ENCODE assay signal across 29 cellular contexts in genomic region chr10:132735923-132736391, GRCh38. TPM values are rescaled to one million over a fixed set of nuclear protein-coding genes. Genes with fewer than 3 reads are reported as not detected.
A peak's percentile ranks its signal among the peaks of the same experiment; 100 is the strongest.
DNase-seq lines count a peak whose midpoint lies in the region; TF ChIP-seq lines count a peak whose summit lies in the region.
"Had no signal": no experiment of that assay in that cellular context is flagged by ENCODE, and none has a peak within 500 bp of the region (broad histone marks: within the 10 kb centered on the region; RNA-seq: fewer than 3 reads in every experiment).

No MANE protein-coding gene starts in this region.

- no peaks in the 10 kb centered on the region for H3K27me3 ChIP-seq in BLaER1

- DNase-seq in NCI-H69 (lab: John Stamatoyannopoulos, UW), result peak; percentile 7
- DNase-seq in globus pallidus (ENCODE audit: low spot score), result peak; percentile 93
- DNase-seq in pons (ENCODE audit: low spot score), result peak; percentile 88
- DNase-seq in NCI-H1092 treated with DMSO at 0.1 percent for 48 hours (lab: John Stamatoyannopoulos, UW), result no peak
- no peak for DNase-seq in activated naive CD4-positive, alpha-beta T cell treated with anti-CD3 and anti-CD28 coated beads for 36 hours
- DNase-seq in HEK293T (ENCODE audit: extremely low spot score), result no peak
- DNase-seq in NCI-H1436 treated with DMSO at 0.1 percent for 48 hours (lab: John Stamatoyannopoulos, UW), result no peak
- DNase-seq: activated CD4-positive, alpha-beta T cell treated with anti-CD3 and anti-CD28 coated beads, Interleukin-2, amount 50 U/mL, for 4 hours; activated CD8-positive, alpha-beta memory T cell treated with anti-CD3 and anti-CD28 coated beads, Interleukin-2, amount 50 U/mL, for 48 hours; activated naive CD8-positive, alpha-beta T cell treated with anti-CD3 and anti-CD28 coated beads for 36 hours; effector memory CD4-positive, alpha-beta T cell; islet precursor cell; Kasumi-1; mucosa of descending colon; NCI-H187 treated with DMSO at 0.1 percent for 48 hours; PC-9; Right ventricle myocardium superior; T1000 had no signal

- intact Hi-C loops in activated naive CD4-positive, alpha-beta T cell treated with anti-CD3 and anti-CD28 coated beads for 36 hours (cut with micrococcal nuclease), result no loop called here

- H3K27ac Mint-ChIP-seq in activated naive CD4-positive, alpha-beta T cell treated with anti-CD3 and anti-CD28 coated beads for 36 hours, result no peak overlapping the region
- H3K27ac Mint-ChIP-seq: activated naive CD8-positive, alpha-beta T cell treated with anti-CD3 and anti-CD28 coated beads for 36 hours; activated T-helper 17 cell treated with anti-CD3 and anti-CD28 coated beads, Interleukin-2, amount 50 U/mL, for 72 hours had no signal

- H3K9ac ChIP-seq in BLaER1, result peak overlapping the region; percentile 26; the same call in 1 of the 2 replicates

- H4K20me1 ChIP-seq in BLaER1, result peaks cover 61% of the 10 kb centered on the region

- H3K36me3 ChIP-seq in BLaER1, result no peaks in the 10 kb centered on the region; the same call in 1 of the 2 replicates

- H3K9me3 Mint-ChIP-seq in activated naive CD4-positive, alpha-beta T cell treated with anti-CD3 and anti-CD28 coated beads for 36 hours, result no peaks in the 10 kb centered on the region
- H3K9me3 Mint-ChIP-seq: activated naive CD8-positive, alpha-beta T cell treated with anti-CD3 and anti-CD28 coated beads for 36 hours; activated T-helper 17 cell treated with anti-CD3 and anti-CD28 coated beads, Interleukin-2, amount 50 U/mL, for 72 hours; neural crest cell had no signal

- H3K27ac ChIP-seq in BLaER1, result peak overlapping the region; percentile 76
- H3K27ac ChIP-seq: C4-2B, HL-60, PC-9, prostate gland had no signal

- H3K4me1 Mint-ChIP-seq in activated naive CD4-positive, alpha-beta T cell treated with anti-CD3 and anti-CD28 coated beads for 36 hours (ENCODE audit: low read depth), result no peaks in the 10 kb centered on the region
- H3K4me1 Mint-ChIP-seq: activated naive CD8-positive, alpha-beta T cell treated with anti-CD3 and anti-CD28 coated beads for 36 hours; activated T-helper 17 cell treated with anti-CD3 and anti-CD28 coated beads, Interleukin-2, amount 50 U/mL, for 72 hours; neural crest cell had no signal

- H3K4me3 Mint-ChIP-seq in activated naive CD4-positive, alpha-beta T cell treated with anti-CD3 and anti-CD28 coated beads for 36 hours, result no peak overlapping the region
- H3K4me3 Mint-ChIP-seq: activated naive CD8-positive, alpha-beta T cell treated with anti-CD3 and anti-CD28 coated beads for 36 hours; activated T-helper 17 cell treated with anti-CD3 and anti-CD28 coated beads, Interleukin-2, amount 50 U/mL, for 72 hours; neural crest cell had no signal

- H3K9me3 ChIP-seq in BLaER1, result no peaks in the 10 kb centered on the region
- H3K9me3 ChIP-seq: mucosa of descending colon, prostate gland had no signal

- H3K4me3 ChIP-seq in BLaER1, result peak overlapping the region; percentile 31; the same call in 1 of the 2 replicates
- H3K4me3 ChIP-seq: mucosa of descending colon, PC-9, prostate gland had no signal

- peaks cover 100% of the 10 kb centered on the region for H3K4me1 ChIP-seq in BLaER1
- H3K4me1 ChIP-seq: prostate gland had no signal

- POLR2A ChIA-PET in HEK293T (lab: Yijun Ruan, JAX), result no interaction called here

- H3K36me3 Mint-ChIP-seq in activated naive CD4-positive, alpha-beta T cell treated with anti-CD3 and anti-CD28 coated beads for 36 hours (ENCODE audit: low read depth), result peaks cover 1% of the 10 kb centered on the region
- H3K36me3 Mint-ChIP-seq: activated naive CD8-positive, alpha-beta T cell treated with anti-CD3 and anti-CD28 coated beads for 36 hours had no signal

- peak overlapping the region; percentile 91 for H3K4me2 ChIP-seq in BLaER1
- H3K4me2 ChIP-seq: PC-9 had no signal

- no peaks in the 10 kb centered on the region for H3K27me3 Mint-ChIP-seq in activated naive CD4-positive, alpha-beta T cell treated with anti-CD3 and anti-CD28 coated beads for 36 hours (ENCODE audit: low read depth)
- H3K27me3 Mint-ChIP-seq: activated naive CD8-positive, alpha-beta T cell treated with anti-CD3 and anti-CD28 coated beads for 36 hours; activated T-helper 17 cell treated with anti-CD3 and anti-CD28 coated beads, Interleukin-2, amount 50 U/mL, for 72 hours had no signal

- CTCF ChIA-PET in activated naive CD4-positive, alpha-beta T cell treated with anti-CD3 and anti-CD28 coated beads for 36 hours (lab: Charles Lee), result no interaction called here
- CTCF ChIA-PET in HEK293T (lab: Yijun Ruan, JAX), result interaction anchor here (0.6 kb wide), 1 partner anchor 69 kb away, joined by 3 read pairs; no protein-coding TSS in a partner anchor

TF ChIP-seq in HEK293T, 16 proteins besides CTCF, POLR2A, EP300 and RAD21:
- TF ChIP-seq FOXA1 (IDR thresholded peaks at IDR 0.05) (no peak), PKNOX1 (IDR thresholded peaks at IDR 0.05) (no peak), ZNF384 (IDR thresholded peaks at IDR 0.05) (no peak), LEF1 (IDR thresholded peaks at IDR 0.05; ENCODE audit: borderline replicate concordance) (no peak), L3MBTL2 (conservative IDR thresholded peaks at IDR 0.05) (no peak), ARNT (IDR thresholded peaks at IDR 0.05) (no peak), ELF4 (IDR thresholded peaks at IDR 0.05) (no peak), CTBP1 (IDR thresholded peaks at IDR 0.05; ENCODE audit: borderline replicate concordance) (no peak), TARDBP (IDR thresholded peaks at IDR 0.05) (no peak), BHLHE40 (IDR thresholded peaks at IDR 0.05; ENCODE audit: borderline replicate concordance) (no peak)

RNA-seq across cellular contexts. Expression of gene NKX6-2, which starts 50.0 kb away (rescaled TPM):
- total RNA-seq in activated naive CD4-positive, alpha-beta T cell treated with anti-CD3 and anti-CD28 coated beads for 36 hours, result not detected
- total RNA-seq: A673; activated naive CD8-positive, alpha-beta T cell treated with anti-CD3 and anti-CD28 coated beads for 36 hours; activated T-helper 17 cell treated with anti-CD3 and anti-CD28 coated beads, Interleukin-2, amount 50 U/mL, for 72 hours; chondrocyte; liver; mucosa of descending colon; neural crest cell; PC-9; Right ventricle myocardium superior; skeletal muscle tissue; urinary bladder had no signal

Comparison
In these comparisons a context has a peak if more than half of its experiments do, and no peak if none do; other contexts are left out.
1. DNase-seq: peak in NCI-H69 (single experiment), globus pallidus (single experiment) and pons (single experiment); none in NCI-H1092 treated with DMSO at 0.1 percent for 48 hours (single experiment), activated naive CD4-positive, alpha-beta T cell treated with anti-CD3 and anti-CD28 coated beads for 36 hours (single experiment), HEK293T (single experiment) and NCI-H1436 treated with DMSO at 0.1 percent for 48 hours (single experiment).